In the genomic region with DNA sequence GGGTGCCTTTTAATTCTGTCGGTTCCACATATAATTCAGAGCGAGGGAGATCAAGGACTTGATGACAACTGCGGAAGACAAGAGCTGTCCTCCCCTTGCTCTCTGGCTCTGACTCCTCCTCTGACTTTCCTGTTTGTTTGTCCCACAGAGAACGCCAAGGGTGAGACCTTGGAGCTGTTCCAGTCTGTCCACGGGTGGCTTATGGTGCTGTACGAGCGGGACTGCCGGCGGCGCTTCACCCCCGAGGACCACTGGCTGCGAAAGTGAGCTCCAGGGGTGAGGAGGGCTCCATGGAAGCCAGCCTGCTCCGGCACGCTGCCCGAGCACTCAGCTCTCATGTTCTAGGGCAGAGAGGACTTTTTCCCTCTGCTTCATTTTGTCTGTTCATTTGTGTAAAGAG, we compare ENCODE assay signal across 2 cellular contexts.
TF ChIP-seq lines count a peak whose summit lies in the region.

No MANE protein-coding gene starts in this region.

TF ChIP-seq in liver, 16 proteins besides CTCF, POLR2A, EP300 and RAD21:
- TF ChIP-seq HNF4G (IDR thresholded peaks at IDR 0.05), result no peak
- peak; percentile 18 for TF ChIP-seq NR2F2 (IDR thresholded peaks at IDR 0.05)

TF ChIP-seq in HepG2, 621 proteins besides CTCF, POLR2A, EP300 and RAD21:
- TF ChIP-seq GPN1 (CRISPR knock-in tag; IDR thresholded peaks at IDR 0.05; ENCODE audit: borderline replicate concordance), result no peak
- TF ChIP-seq RFXANK (CRISPR knock-in tag; IDR thresholded peaks at IDR 0.05), result no peak
- no peak for TF ChIP-seq ZNF672 (CRISPR knock-in tag; IDR thresholded peaks at IDR 0.05)
- TF ChIP-seq, protein P1, sequence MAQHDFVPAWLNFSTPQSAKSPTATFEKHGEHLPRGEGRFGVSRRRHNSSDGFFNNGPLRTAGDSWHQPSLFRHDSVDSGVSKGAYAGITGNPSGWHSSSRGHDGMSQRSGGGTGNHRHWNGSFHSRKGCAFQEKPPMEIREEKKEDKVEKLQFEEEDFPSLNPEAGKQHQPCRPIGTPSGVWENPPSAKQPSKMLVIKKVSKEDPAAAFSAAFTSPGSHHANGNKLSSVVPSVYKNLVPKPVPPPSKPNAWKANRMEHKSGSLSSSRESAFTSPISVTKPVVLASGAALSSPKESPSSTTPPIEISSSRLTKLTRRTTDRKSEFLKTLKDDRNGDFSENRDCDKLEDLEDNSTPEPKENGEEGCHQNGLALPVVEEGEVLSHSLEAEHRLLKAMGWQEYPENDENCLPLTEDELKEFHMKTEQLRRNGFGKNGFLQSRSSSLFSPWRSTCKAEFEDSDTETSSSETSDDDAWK (CRISPR knock-in tag; IDR thresholded peaks at IDR 0.05), result no peak
- TF ChIP-seq FOXP1 (IDR thresholded peaks at IDR 0.05), result no peak
- TF ChIP-seq FOXP1 (CRISPR knock-in tag; IDR thresholded peaks at IDR 0.05), result no peak
- TF ChIP-seq, protein P2, sequence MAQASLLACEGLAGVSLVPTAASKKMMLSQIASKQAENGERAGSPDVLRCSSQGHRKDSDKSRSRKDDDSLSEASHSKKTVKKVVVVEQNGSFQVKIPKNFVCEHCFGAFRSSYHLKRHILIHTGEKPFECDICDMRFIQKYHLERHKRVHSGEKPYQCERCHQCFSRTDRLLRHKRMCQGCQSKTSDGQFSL (CRISPR knock-in tag; IDR thresholded peaks at IDR 0.05), result no peak
- no peak for TF ChIP-seq SMARCE1 (IDR thresholded peaks at IDR 0.05; ENCODE audit: borderline replicate concordance)
